16 cellular contexts compared by ENCODE assay signal in the genomic region with DNA sequence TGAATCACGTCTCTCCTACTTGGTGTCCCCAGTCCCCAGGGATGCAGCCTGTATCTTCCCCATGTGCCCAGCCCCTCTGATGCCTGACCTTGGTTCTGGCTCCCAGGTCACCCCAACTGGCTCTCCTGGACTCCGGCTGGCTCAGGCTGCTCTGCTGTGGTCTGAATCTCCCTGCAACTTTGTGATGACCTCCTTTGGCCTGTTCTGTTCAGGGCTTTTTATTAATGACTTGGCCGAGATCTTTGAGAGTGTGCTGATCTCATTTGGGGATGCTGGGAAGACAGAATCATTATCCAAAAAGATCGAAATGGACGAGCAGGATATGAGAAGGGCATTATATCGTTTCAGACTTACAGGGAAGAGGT.
DNase-seq lines count a peak whose midpoint lies in the region; ATAC-seq and TF ChIP-seq lines count a peak whose summit lies in the region.
"Had no signal": no experiment of that assay in that cellular context is flagged by ENCODE, and none has a peak within 500 bp of the region (broad histone marks: within the 10 kb centered on the region; RNA-seq: fewer than 3 reads in every experiment).

No MANE protein-coding gene starts in this region.

- H3K79me2 ChIP-seq in PC-3 (ENCODE audit: low read length) (peaks cover 9% of the 10 kb centered on the region; the same call in 1 of the 2 replicates), mammary epithelial cell (ENCODE audit: insufficient read depth, low read length) (peaks cover 5% of the 10 kb centered on the region)

- no peaks in the 10 kb centered on the region for H3F3A ChIP-seq in PC-3 (ENCODE audit: low read length, unreplicated experiment)

- POLR2A ChIA-PET in PC-3 (lab: Charles Lee; ENCODE audit: unreplicated experiment): no interaction called here

- peaks cover 97% of the 10 kb centered on the region for H3K36me3 Mint-ChIP-seq in stimulated activated effector memory CD8-positive, alpha-beta T cell treated with anti-CD3 and anti-CD28 coated beads, Interleukin-12 subunit alpha, Interleukin-12 subunit beta, amount 100 ng/mL, for 72 hours

- H2AFZ ChIP-seq in PC-3 (ENCODE audit: low read length): no peak overlapping the region
- H2AFZ ChIP-seq in mammary epithelial cell (ENCODE audit: low read depth, low read length): no peak overlapping the region

- H3K36me3 ChIP-seq in PC-3 (ENCODE audit: low read depth, low read length) (peaks cover 34% of the 10 kb centered on the region), mammary epithelial cell (ENCODE audit: insufficient read depth, low read length) (peaks cover 13% of the 10 kb centered on the region)

- peaks cover 34% of the 10 kb centered on the region for H3K4me1 ChIP-seq in PC-3 (ENCODE audit: insufficient read depth, low read length)
- peaks cover 27% of the 10 kb centered on the region for H3K4me1 ChIP-seq in mammary epithelial cell (ENCODE audit: insufficient read depth, low read length)
- H3K4me1 ChIP-seq: BLaER1 had no signal

- DNase-seq in PC-3: no peak
- no peak for DNase-seq in mammary epithelial cell
- DNase-seq in islet precursor cell: peak; percentile 32
- no peak for DNase-seq in stimulated activated effector memory CD8-positive, alpha-beta T cell treated with anti-CD3 and anti-CD28 coated beads, Interleukin-12 subunit alpha, Interleukin-12 subunit beta, amount 100 ng/mL, for 72 hours (ENCODE audit: low spot score in 2 of 2)
- DNase-seq: activated CD4-positive, alpha-beta memory T cell treated with anti-CD3 and anti-CD28 coated beads for 36 hours; cerebellar nuclear complex; DMS79; NCI-H187; NCI-H69; stimulated activated CD4-positive, alpha-beta T cell treated with anti-CD3 and anti-CD28 coated beads, Interleukin-12 subunit alpha, Interleukin-12 subunit beta, amount 100 ng/mL, for 4 hours had no signal

- peak overlapping the region; percentile 41 for H3K9ac ChIP-seq in PC-3 (ENCODE audit: low read length)
- peak overlapping the region; percentile 40 for H3K9ac ChIP-seq in mammary epithelial cell (ENCODE audit: insufficient read depth, low read length)
- H3K9ac ChIP-seq: BLaER1 had no signal

- H3K27me3 ChIP-seq in PC-3 (ENCODE audit: low read length): no peaks in the 10 kb centered on the region
- no peaks in the 10 kb centered on the region for H3K27me3 ChIP-seq in mammary epithelial cell (ENCODE audit: insufficient read depth, low read length)
- H3K27me3 ChIP-seq: BLaER1, neutrophil had no signal

- dilution Hi-C loops in mammary epithelial cell (cut with HindIII; ENCODE audit: low sequenced_read_pairs): no loop called here

- H4K20me1 ChIP-seq in PC-3 (ENCODE audit: low read length): no peaks in the 10 kb centered on the region
- H4K20me1 ChIP-seq in mammary epithelial cell (ENCODE audit: insufficient read depth, low read length): no peaks in the 10 kb centered on the region

- WGBS in mammary epithelial cell (ENCODE audit: low coverage, missing lambda C conversion rate): 93% methylated on average over 5 of the region's 6 CpGs

- peaks cover 42% of the 10 kb centered on the region for H3K4me1 Mint-ChIP-seq in stimulated activated effector memory CD8-positive, alpha-beta T cell treated with anti-CD3 and anti-CD28 coated beads, Interleukin-12 subunit alpha, Interleukin-12 subunit beta, amount 100 ng/mL, for 72 hours

- no peaks in the 10 kb centered on the region for H3K9me2 ChIP-seq in PC-3 (replicated peaks; ENCODE audit: low read length)

- in situ Hi-C loops in mammary epithelial cell (cut with MboI; ENCODE audit: low sequenced_read_pairs in 2 of 2): no loop called here

- H3K9me3 ChIP-seq in PC-3 (ENCODE audit: low read length): no peaks in the 10 kb centered on the region
- no peaks in the 10 kb centered on the region for H3K9me3 ChIP-seq in mammary epithelial cell (replicated peaks; ENCODE audit: insufficient read depth, low read length)
- H3K9me3 ChIP-seq: BLaER1 had no signal

- TF ChIP-seq CTCF in PC-3 (conservative IDR thresholded peaks at IDR 0.05; ENCODE audit: low read depth, low read length) (no peak), mammary epithelial cell (conservative IDR thresholded peaks at IDR 0.05 in 1 of 2, IDR thresholded peaks at IDR 0.05 in 1 of 2; ENCODE audit: extremely low read depth in 1 of 2, insufficient read depth in 1 of 2, low read depth in 1 of 2, low read length in 2 of 2) (no peak)

- CTCF ChIA-PET in PC-3 (lab: Charles Lee): interaction anchor here (0.7 to 1.0 kb wide), 2 partner anchors 8 to 173 kb away, joined by 3 to 10 read pairs; no protein-coding TSS in a partner anchor
- CTCF ChIA-PET in mammary epithelial cell (lab: Charles Lee; ENCODE audit: low non-redundant PET): interaction anchor here (0.7 kb wide), 1 partner anchor 63 kb away, joined by 3 read pairs; no protein-coding TSS in a partner anchor

- H3K9me3 Mint-ChIP-seq in stimulated activated effector memory CD8-positive, alpha-beta T cell treated with anti-CD3 and anti-CD28 coated beads, Interleukin-12 subunit alpha, Interleukin-12 subunit beta, amount 100 ng/mL, for 72 hours: no peaks in the 10 kb centered on the region
- H3K9me3 Mint-ChIP-seq: activated CD4-positive, alpha-beta memory T cell treated with anti-CD3 and anti-CD28 coated beads for 36 hours had no signal

- intact Hi-C loops in PC-3 (cut with micrococcal nuclease) (no loop called here), mammary epithelial cell (cut with micrococcal nuclease) (no loop called here)

- ATAC-seq in PC-3 (no peak), GM18511 (IDR thresholded peaks at IDR 0.05; ENCODE audit: unreplicated experiment) (no peak), GM19455 (IDR thresholded peaks at IDR 0.05; ENCODE audit: unreplicated experiment) (no peak), GM18907 (IDR thresholded peaks at IDR 0.05; ENCODE audit: unreplicated experiment) (no peak), HG03442 (IDR thresholded peaks at IDR 0.05; ENCODE audit: unreplicated experiment) (no peak)
- ATAC-seq in stimulated activated effector memory CD8-positive, alpha-beta T cell treated with anti-CD3 and anti-CD28 coated beads, Interleukin-12 subunit alpha, Interleukin-12 subunit beta, amount 100 ng/mL, for 72 hours: no peak

- BruUV-seq in PC-3 (replicated peaks; lab: Mats Ljungman, UMichigan) (no TSS peak), mammary epithelial cell (replicated peaks; lab: Mats Ljungman, UMichigan) (no TSS peak)

- H3K4me3 Mint-ChIP-seq in stimulated activated effector memory CD8-positive, alpha-beta T cell treated with anti-CD3 and anti-CD28 coated beads, Interleukin-12 subunit alpha, Interleukin-12 subunit beta, amount 100 ng/mL, for 72 hours: no peak overlapping the region
- H3K4me3 Mint-ChIP-seq: activated CD4-positive, alpha-beta memory T cell treated with anti-CD3 and anti-CD28 coated beads for 36 hours had no signal

- no peak overlapping the region for H3K4me3 ChIP-seq in PC-3 (ENCODE audit: low read length)
- H3K4me3 ChIP-seq in mammary epithelial cell (replicated peaks in 1 of 3; ENCODE audit: insufficient read depth in 1 of 3, low read depth in 2 of 3, low read length in 3 of 3): no peak overlapping the region
- H3K4me3 ChIP-seq: BLaER1 had no signal

- peak overlapping the region; percentile 10 for H3K27ac Mint-ChIP-seq in stimulated activated effector memory CD8-positive, alpha-beta T cell treated with anti-CD3 and anti-CD28 coated beads, Interleukin-12 subunit alpha, Interleukin-12 subunit beta, amount 100 ng/mL, for 72 hours
- H3K27ac Mint-ChIP-seq: activated CD4-positive, alpha-beta memory T cell treated with anti-CD3 and anti-CD28 coated beads for 36 hours had no signal

- H3K4me2 ChIP-seq in PC-3 (ENCODE audit: low read length): peak overlapping the region; percentile 68
- H3K4me2 ChIP-seq in mammary epithelial cell (ENCODE audit: insufficient read depth, low read depth, low read length): peak overlapping the region; percentile 55
- H3K4me2 ChIP-seq: BLaER1 had no signal

- H3K27ac ChIP-seq in PC-3 (ENCODE audit: low read length) (peak overlapping the region; percentile 89), mammary epithelial cell (ENCODE audit: insufficient read depth, low read depth, low read length) (peak overlapping the region; percentile 88)
- H3K27ac ChIP-seq: BLaER1, neutrophil had no signal
